8 cellular contexts compared by ENCODE assay signal in the genomic region with DNA sequence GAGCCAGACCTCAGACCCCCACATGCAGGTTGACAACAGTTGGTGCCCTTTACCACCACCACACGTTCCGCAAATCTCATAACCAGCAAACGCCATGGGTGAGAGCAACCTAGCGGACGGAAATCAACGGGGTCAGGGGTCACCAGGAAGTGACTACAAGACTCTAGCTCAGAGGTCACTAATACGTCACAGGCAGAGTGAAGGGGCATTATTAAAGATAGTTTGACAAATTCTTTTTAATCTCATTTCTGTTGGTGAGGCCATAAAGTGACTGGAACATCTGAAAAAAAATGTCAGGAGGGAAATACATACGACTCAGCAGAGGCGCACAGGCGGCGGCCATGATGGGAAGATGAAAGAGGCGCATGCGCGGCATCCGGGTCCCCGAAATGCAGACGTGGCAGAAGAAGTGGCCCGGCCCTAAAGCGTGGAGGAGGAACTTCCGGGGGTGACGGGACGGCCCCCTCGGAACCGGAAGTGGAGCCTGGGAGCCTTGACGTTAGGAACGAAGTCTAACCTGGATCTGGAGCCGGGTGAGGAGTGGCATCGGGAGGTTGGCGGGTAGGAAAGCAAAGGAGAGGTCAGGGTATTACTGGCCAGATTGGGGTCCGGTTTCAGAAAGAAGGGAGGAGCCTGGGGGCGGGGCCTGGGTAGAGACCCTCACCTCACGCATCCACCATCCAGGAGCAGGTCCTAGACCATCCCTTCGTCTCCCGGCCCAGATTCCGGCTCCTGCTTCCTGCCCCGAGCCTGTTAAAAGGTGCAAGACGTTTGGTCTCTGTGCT. TPM values are rescaled to one million over a fixed set of nuclear protein-coding genes. Genes with fewer than 3 reads are reported as not detected.
DNase-seq lines count a peak whose midpoint lies in the region; FAIRE-seq and TF ChIP-seq lines count a peak whose summit lies in the region.

A gene with protein sequence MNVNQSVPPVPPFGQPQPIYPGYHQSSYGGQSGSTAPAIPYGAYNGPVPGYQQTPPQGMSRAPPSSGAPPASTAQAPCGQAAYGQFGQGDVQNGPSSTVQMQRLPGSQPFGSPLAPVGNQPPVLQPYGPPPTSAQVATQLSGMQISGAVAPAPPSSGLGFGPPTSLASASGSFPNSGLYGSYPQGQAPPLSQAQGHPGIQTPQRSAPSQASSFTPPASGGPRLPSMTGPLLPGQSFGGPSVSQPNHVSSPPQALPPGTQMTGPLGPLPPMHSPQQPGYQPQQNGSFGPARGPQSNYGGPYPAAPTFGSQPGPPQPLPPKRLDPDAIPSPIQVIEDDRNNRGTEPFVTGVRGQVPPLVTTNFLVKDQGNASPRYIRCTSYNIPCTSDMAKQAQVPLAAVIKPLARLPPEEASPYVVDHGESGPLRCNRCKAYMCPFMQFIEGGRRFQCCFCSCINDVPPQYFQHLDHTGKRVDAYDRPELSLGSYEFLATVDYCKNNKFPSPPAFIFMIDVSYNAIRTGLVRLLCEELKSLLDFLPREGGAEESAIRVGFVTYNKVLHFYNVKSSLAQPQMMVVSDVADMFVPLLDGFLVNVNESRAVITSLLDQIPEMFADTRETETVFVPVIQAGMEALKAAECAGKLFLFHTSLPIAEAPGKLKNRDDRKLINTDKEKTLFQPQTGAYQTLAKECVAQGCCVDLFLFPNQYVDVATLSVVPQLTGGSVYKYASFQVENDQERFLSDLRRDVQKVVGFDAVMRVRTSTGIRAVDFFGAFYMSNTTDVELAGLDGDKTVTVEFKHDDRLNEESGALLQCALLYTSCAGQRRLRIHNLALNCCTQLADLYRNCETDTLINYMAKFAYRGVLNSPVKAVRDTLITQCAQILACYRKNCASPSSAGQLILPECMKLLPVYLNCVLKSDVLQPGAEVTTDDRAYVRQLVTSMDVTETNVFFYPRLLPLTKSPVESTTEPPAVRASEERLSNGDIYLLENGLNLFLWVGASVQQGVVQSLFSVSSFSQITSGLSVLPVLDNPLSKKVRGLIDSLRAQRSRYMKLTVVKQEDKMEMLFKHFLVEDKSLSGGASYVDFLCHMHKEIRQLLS (plus strand): TSS at position 468 of the 785 bp plus-strand sequence. CDS start 2,461 bp downstream, outside the sequence.

- peak; percentile 58; the same call in 1 of the 2 replicates for TF ChIP-seq CTCF in HEK293 (tag by site-specific recombination; IDR thresholded peaks at IDR 0.05)

- H3K4me1 ChIP-seq in HEK293 (ENCODE audit: control insufficient read depth, insufficient read depth, low read length) (no peaks in the 10 kb centered on the region), neuron (ENCODE audit: insufficient read depth, low read length) (peaks cover 17% of the 10 kb centered on the region), subcutaneous abdominal adipose tissue (ENCODE audit: control insufficient read depth in 5 of 5, insufficient read depth in 5 of 5, low read length in 5 of 5) (peaks cover 5 to 36% (median 30%) of the 10 kb centered on the region in 5 donors)

- H3K27me3 ChIP-seq in neuron (ENCODE audit: insufficient read depth, low read length) (no peaks in the 10 kb centered on the region), subcutaneous abdominal adipose tissue (ENCODE audit: control insufficient read depth in 5 of 5, insufficient read depth in 4 of 5, low read length in 5 of 5) (no peaks in the 10 kb centered on the region)

- peak within 1 kb of the TSS; percentile 63 for H3K27ac ChIP-seq in HEK293 (ENCODE audit: extremely low read depth, low read depth, low read length)
- H3K27ac ChIP-seq in subcutaneous abdominal adipose tissue (ENCODE audit: low read depth, low read length), result peak within 1 kb of the TSS; percentile 98

- H3K9me3 ChIP-seq in HEK293 (ENCODE audit: control insufficient read depth, insufficient read depth, low read depth, low read length), result no peaks in the 10 kb centered on the region
- no peaks in the 10 kb centered on the region for H3K9me3 ChIP-seq in neuron (ENCODE audit: low read length)
- no peaks in the 10 kb centered on the region for H3K9me3 ChIP-seq in subcutaneous abdominal adipose tissue (ENCODE audit: control insufficient read depth in 5 of 5, low read length in 5 of 5)

- H3K4me3 ChIP-seq in HEK293 (ENCODE audit: low read depth, low read length) (peak within 1 kb of the TSS; percentile 97), neuron (ENCODE audit: low read length) (peak within 1 kb of the TSS; percentile 93), subcutaneous abdominal adipose tissue (ENCODE audit: low read depth in 1 of 5, low read length in 5 of 5) (peak within 1 kb of the TSS; percentile 84 to 100 (median 98))

- FAIRE-seq in G401.6 (lab: Jason Lieb, UNC), result peak; percentile 91

- peak within 1 kb of the TSS; percentile 18 for H2AFZ ChIP-seq in neuron (ENCODE audit: low read depth, low read length)

- H3K9ac ChIP-seq in subcutaneous abdominal adipose tissue (ENCODE audit: low read length in 5 of 5), result peak within 1 kb of the TSS; percentile 85 to 99 (median 91)

- peak; percentile 95 for DNase-seq in MV-4-11 (lab: John Stamatoyannopoulos, UW)
- peak; percentile 93 for DNase-seq in SK-MEL-5 (ENCODE audit: low read depth, low spot score)
- DNase-seq in activated naive CD4-positive, alpha-beta T cell treated with Interleukin-2 at 50 U/mL for 16 hours, result peak; percentile 95
- DNase-seq in foreskin melanocyte, result peak; percentile 92

- CTCF ChIA-PET in HEK293 (lab: Yijun Ruan, JAX), result interaction anchor here (0.7 kb wide), 1 partner anchor 103 kb away, joined by 3 read pairs; no protein-coding TSS in a partner anchor

- in situ Hi-C loops in SK-MEL-5 (cut with HindIII; ENCODE audit: low pct_unique_long_range_greater_than_20kb, low sequenced_read_pairs), result no loop called here

- POLR2A ChIA-PET in HEK293 (lab: Yijun Ruan, JAX), result interaction anchor here (0.9 to 5.4 kb wide), 8 partner anchors 10 to 238 kb away, joined by 3 to 48 read pairs (median 8); a partner anchor contains a TSS

- H3K36me3 ChIP-seq in HEK293 (ENCODE audit: control insufficient read depth in 2 of 2, insufficient read depth in 1 of 2, low read length in 2 of 2), result peaks cover 15 to 31% of the 10 kb centered on the region in 2 experiments
- peaks cover 14% of the 10 kb centered on the region for H3K36me3 ChIP-seq in neuron (ENCODE audit: insufficient read depth, low read length)
- H3K36me3 ChIP-seq in subcutaneous abdominal adipose tissue (ENCODE audit: control insufficient read depth in 5 of 5, insufficient read depth in 5 of 5, low read length in 5 of 5), result peaks cover 2 to 15% (median 12%) of the 10 kb centered on the region in 5 donors

TF ChIP-seq in HEK293, 187 proteins besides CTCF, POLR2A, EP300 and RAD21 (continues in another document):
- TF ChIP-seq ZNF544 (tag by site-specific recombination; IDR thresholded peaks at IDR 0.05) (no peak), ZNF555 (tag by site-specific recombination; conservative IDR thresholded peaks at IDR 0.05) (peak; percentile 40), ZNF19 (tag by site-specific recombination; IDR thresholded peaks at IDR 0.05; ENCODE audit: low read depth) (no peak), ZNF24 (tag by site-specific recombination; IDR thresholded peaks at IDR 0.05) (peak; percentile 79), SP2 (tag by site-specific recombination; IDR thresholded peaks at IDR 0.05) (peak; percentile 98), ZFP41 (tag by site-specific recombination; IDR thresholded peaks at IDR 0.05; ENCODE audit: borderline replicate concordance) (no peak), ZNF600 (tag by site-specific recombination; IDR thresholded peaks at IDR 0.05) (peak; percentile 73), ZEB2 (tag by site-specific recombination; IDR thresholded peaks at IDR 0.05) (peak; percentile 62; the same call in 1 of the 2 replicates), WT1 (tag by site-specific recombination; IDR thresholded peaks at IDR 0.05) (peak; percentile 20; the same call in 1 of the 2 replicates)
- TF ChIP-seq, protein P1, sequence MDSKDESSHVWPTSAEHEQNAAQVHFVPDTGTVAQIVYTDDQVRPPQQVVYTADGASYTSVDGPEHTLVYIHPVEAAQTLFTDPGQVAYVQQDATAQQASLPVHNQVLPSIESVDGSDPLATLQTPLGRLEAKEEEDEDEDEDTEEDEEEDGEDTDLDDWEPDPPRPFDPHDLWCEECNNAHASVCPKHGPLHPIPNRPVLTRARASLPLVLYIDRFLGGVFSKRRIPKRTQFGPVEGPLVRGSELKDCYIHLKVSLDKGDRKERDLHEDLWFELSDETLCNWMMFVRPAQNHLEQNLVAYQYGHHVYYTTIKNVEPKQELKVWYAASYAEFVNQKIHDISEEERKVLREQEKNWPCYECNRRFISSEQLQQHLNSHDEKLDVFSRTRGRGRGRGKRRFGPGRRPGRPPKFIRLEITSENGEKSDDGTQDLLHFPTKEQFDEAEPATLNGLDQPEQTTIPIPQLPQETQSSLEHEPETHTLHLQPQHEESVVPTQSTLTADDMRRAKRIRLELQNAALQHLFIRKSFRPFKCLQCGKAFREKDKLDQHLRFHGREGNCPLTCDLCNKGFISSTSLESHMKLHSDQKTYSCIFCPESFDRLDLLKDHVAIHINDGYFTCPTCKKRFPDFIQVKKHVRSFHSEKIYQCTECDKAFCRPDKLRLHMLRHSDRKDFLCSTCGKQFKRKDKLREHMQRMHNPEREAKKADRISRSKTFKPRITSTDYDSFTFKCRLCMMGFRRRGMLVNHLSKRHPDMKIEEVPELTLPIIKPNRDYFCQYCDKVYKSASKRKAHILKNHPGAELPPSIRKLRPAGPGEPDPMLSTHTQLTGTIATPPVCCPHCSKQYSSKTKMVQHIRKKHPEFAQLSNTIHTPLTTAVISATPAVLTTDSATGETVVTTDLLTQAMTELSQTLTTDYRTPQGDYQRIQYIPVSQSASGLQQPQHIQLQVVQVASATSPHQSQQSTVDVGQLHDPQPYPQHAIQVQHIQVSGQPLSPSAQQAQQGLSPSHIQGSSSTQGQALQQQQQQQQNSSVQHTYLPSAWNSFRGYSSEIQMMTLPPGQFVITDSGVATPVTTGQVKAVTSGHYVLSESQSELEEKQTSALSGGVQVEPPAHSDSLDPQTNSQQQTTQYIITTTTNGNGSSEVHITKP (tag by site-specific recombination; IDR thresholded peaks at IDR 0.05), result peak; percentile 67
- TF ChIP-seq, protein P2, sequence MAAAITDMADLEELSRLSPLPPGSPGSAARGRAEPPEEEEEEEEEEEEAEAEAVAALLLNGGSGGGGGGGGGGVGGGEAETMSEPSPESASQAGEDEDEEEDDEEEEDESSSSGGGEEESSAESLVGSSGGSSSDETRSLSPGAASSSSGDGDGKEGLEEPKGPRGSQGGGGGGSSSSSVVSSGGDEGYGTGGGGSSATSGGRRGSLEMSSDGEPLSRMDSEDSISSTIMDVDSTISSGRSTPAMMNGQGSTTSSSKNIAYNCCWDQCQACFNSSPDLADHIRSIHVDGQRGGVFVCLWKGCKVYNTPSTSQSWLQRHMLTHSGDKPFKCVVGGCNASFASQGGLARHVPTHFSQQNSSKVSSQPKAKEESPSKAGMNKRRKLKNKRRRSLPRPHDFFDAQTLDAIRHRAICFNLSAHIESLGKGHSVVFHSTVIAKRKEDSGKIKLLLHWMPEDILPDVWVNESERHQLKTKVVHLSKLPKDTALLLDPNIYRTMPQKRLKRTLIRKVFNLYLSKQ (tag by site-specific recombination; IDR thresholded peaks at IDR 0.05; ENCODE audit: borderline replicate concordance), result no peak

RNA-seq across cellular contexts. Expression of the gene that starts here (rescaled TPM):
- 61.3 and 66.4 TPM in 2 replicates for total RNA-seq in SK-MEL-5 (2014; rRNA removed; shearing (Covaris generic))
- polyA plus RNA-seq in SK-MEL-5 (2015; cell fraction: cytosol; rRNA removed), result 58.5 and 70.7 TPM in 2 replicates
- polyA plus RNA-seq in SK-MEL-5 (2015; cell fraction: nucleus; rRNA removed), result 77.2 and 98.1 TPM in 2 replicates

Comparison
In these comparisons a context has a peak if more than half of its experiments do, and no peak if none do; other contexts are left out.
1. Peak in every context shown above with its lines: DNase-seq, H3K4me3 ChIP-seq and H3K27ac ChIP-seq.